10 cellular contexts compared by ENCODE assay signal in the genomic region with DNA sequence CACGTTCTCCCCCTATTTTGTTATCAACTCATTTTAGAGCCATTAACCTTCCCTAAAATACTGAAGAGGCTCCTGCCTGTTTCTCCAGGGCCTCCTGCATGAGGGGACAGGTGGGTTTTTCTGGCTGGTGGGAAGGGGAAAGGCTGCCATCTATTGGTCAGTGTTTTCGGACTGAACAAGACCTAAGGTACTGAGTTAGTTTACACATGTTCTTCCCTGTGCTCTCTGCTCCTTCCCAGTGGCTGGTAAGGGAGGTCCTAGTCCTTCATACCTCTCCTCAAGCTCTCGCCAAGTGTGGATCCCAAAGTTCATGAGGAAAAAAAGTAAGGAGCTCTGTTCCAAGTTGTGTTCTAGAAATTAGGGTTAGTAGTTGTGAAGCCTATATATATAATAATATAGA.
DNase-seq lines count a peak whose midpoint lies in the region; ATAC-seq and TF ChIP-seq lines count a peak whose summit lies in the region.
"Had no signal": no experiment of that assay in that cellular context is flagged by ENCODE, and none has a peak within 500 bp of the region (broad histone marks: within the 10 kb centered on the region; RNA-seq: fewer than 3 reads in every experiment).

No MANE protein-coding gene starts in this region.

- H3K4me3 Mint-ChIP-seq in Caco-2 (ENCODE audit: unreplicated experiment) = no peak overlapping the region
- H3K4me3 Mint-ChIP-seq in activated naive CD8-positive, alpha-beta T cell treated with anti-CD3 and anti-CD28 coated beads for 36 hours = no peak overlapping the region
- no peak overlapping the region for H3K4me3 Mint-ChIP-seq in CD8-positive, alpha-beta T cell

- intact Hi-C loops in Caco-2 (cut with micrococcal nuclease; ENCODE audit: unreplicated experiment) (loop anchor here (1.0 to 10.0 kb wide), 2 partner anchors 508 to 645 kb away; no protein-coding TSS in a partner anchor), sciatic nerve (cut with DNase I) (loop anchor here (5.0 kb wide), 1 partner anchor 212 kb away; no protein-coding TSS in a partner anchor)
- intact Hi-C loops in CD8-positive, alpha-beta T cell (cut with DNase I, micrococcal nuclease) = no loop called here

- TF ChIP-seq CTCF in Caco-2 (IDR thresholded peaks at IDR 0.05; ENCODE audit: insufficient read depth in 1 of 2, low read depth in 1 of 2, low read length in 1 of 2, severe bottlenecking in 1 of 2, unreplicated experiment in 1 of 2) = peak; percentile 52 to 64
- no peak for TF ChIP-seq CTCF in CD8-positive, alpha-beta T cell (IDR thresholded peaks at IDR 0.05)

- no peaks in the 10 kb centered on the region for H3K4me1 Mint-ChIP-seq in Caco-2 (ENCODE audit: low read depth, unreplicated experiment)
- H3K4me1 Mint-ChIP-seq in activated naive CD8-positive, alpha-beta T cell treated with anti-CD3 and anti-CD28 coated beads for 36 hours = no peaks in the 10 kb centered on the region
- no peaks in the 10 kb centered on the region for H3K4me1 Mint-ChIP-seq in CD8-positive, alpha-beta T cell (ENCODE audit: low read depth)

- CTCF ChIA-PET in Caco-2 (lab: Charles Lee) = no interaction called here
- CTCF ChIA-PET in CD8-positive, alpha-beta T cell (lab: Charles Lee) = no interaction called here

- DNase-seq in Caco-2 = peak; percentile 63 to 64
- DNase-seq in NCI-H748 treated with DMSO at 0.1 percent for 48 hours (lab: John Stamatoyannopoulos, UW) = peak; percentile 66
- DNase-seq in germinal center (ENCODE audit: low spot score) = peak; percentile 6
- no peak for DNase-seq in sciatic nerve (ENCODE audit: low spot score)
- no peak for DNase-seq in activated naive CD8-positive, alpha-beta T cell treated with anti-CD3 and anti-CD28 coated beads for 36 hours
- no peak for DNase-seq in HCEC 1CT
- no peak for DNase-seq in CD8-positive, alpha-beta T cell

- no peaks in the 10 kb centered on the region for H3K9me3 Mint-ChIP-seq in Caco-2 (ENCODE audit: unreplicated experiment)
- peaks cover 4% of the 10 kb centered on the region for H3K9me3 Mint-ChIP-seq in activated naive CD8-positive, alpha-beta T cell treated with anti-CD3 and anti-CD28 coated beads for 36 hours
- H3K9me3 Mint-ChIP-seq in CD8-positive, alpha-beta T cell = peaks cover 8% of the 10 kb centered on the region

- H3K4me3 ChIP-seq in Caco-2 (ENCODE audit: low read depth, low read length) = no peak overlapping the region
- H3K4me3 ChIP-seq in CD8-positive, alpha-beta T cell (ENCODE audit: low read depth, low read length) = no peak overlapping the region
- H3K4me3 ChIP-seq: thoracic aorta had no signal

- no peaks in the 10 kb centered on the region for H3K36me3 ChIP-seq in Caco-2 (ENCODE audit: control insufficient read depth, insufficient read depth, low read length)
- H3K36me3 ChIP-seq in CD8-positive, alpha-beta T cell (ENCODE audit: insufficient read depth, low read length) = no peaks in the 10 kb centered on the region
- H3K36me3 ChIP-seq: neutrophil, thoracic aorta had no signal

- POLR2A ChIA-PET in Caco-2 (lab: Charles Lee) = no interaction called here
- POLR2A ChIA-PET in CD8-positive, alpha-beta T cell (lab: Charles Lee) = no interaction called here

- H3K36me3 Mint-ChIP-seq in Caco-2 (ENCODE audit: insufficient read depth, unreplicated experiment) = no peaks in the 10 kb centered on the region
- no peaks in the 10 kb centered on the region for H3K36me3 Mint-ChIP-seq in activated naive CD8-positive, alpha-beta T cell treated with anti-CD3 and anti-CD28 coated beads for 36 hours
- H3K36me3 Mint-ChIP-seq in CD8-positive, alpha-beta T cell = no peaks in the 10 kb centered on the region

- no peaks in the 10 kb centered on the region for H3K27me3 Mint-ChIP-seq in Caco-2 (ENCODE audit: insufficient read depth, unreplicated experiment)
- no peaks in the 10 kb centered on the region for H3K27me3 Mint-ChIP-seq in activated naive CD8-positive, alpha-beta T cell treated with anti-CD3 and anti-CD28 coated beads for 36 hours
- no peaks in the 10 kb centered on the region for H3K27me3 Mint-ChIP-seq in CD8-positive, alpha-beta T cell (ENCODE audit: low read depth)

- H3K27me3 ChIP-seq in Caco-2 (replicated peaks; ENCODE audit: control insufficient read depth, insufficient read depth, low read length) = no peaks in the 10 kb centered on the region
- no peaks in the 10 kb centered on the region for H3K27me3 ChIP-seq in CD8-positive, alpha-beta T cell (ENCODE audit: insufficient read depth, low read length)
- H3K27me3 ChIP-seq: neutrophil had no signal

- H3K27ac ChIP-seq in CD8-positive, alpha-beta T cell (ENCODE audit: low read depth, low read length) = no peak overlapping the region
- H3K27ac ChIP-seq: neutrophil, thoracic aorta had no signal

- no peak overlapping the region for H3K27ac Mint-ChIP-seq in Caco-2 (ENCODE audit: unreplicated experiment)
- H3K27ac Mint-ChIP-seq in activated naive CD8-positive, alpha-beta T cell treated with anti-CD3 and anti-CD28 coated beads for 36 hours = no peak overlapping the region
- H3K27ac Mint-ChIP-seq in CD8-positive, alpha-beta T cell = no peak overlapping the region

- H3K4me1 ChIP-seq in Caco-2 = no peaks in the 10 kb centered on the region
- H3K4me1 ChIP-seq in CD8-positive, alpha-beta T cell (ENCODE audit: insufficient read depth, low read length) = no peaks in the 10 kb centered on the region

- BruUV-seq in Caco-2 (replicated peaks; lab: Mats Ljungman, UMichigan) = no TSS peak

- ATAC-seq in HG03432 (IDR thresholded peaks at IDR 0.05; ENCODE audit: unreplicated experiment) = peak; percentile 61
- no peak for ATAC-seq in sciatic nerve
- no peak for ATAC-seq in CD8-positive, alpha-beta T cell

- no peaks in the 10 kb centered on the region for H3K9me3 ChIP-seq in Caco-2
- H3K9me3 ChIP-seq in CD8-positive, alpha-beta T cell (ENCODE audit: low read length) = no peaks in the 10 kb centered on the region
- H3K9me3 ChIP-seq: neutrophil, thoracic aorta had no signal

Comparison
In these comparisons a context has a peak if more than half of its experiments do, and no peak if none do; other contexts are left out.
1. DNase-seq: peak in Caco-2 (2 of 2), NCI-H748 treated with DMSO at 0.1 percent for 48 hours (single experiment) and germinal center (single experiment); none in sciatic nerve (single experiment), activated naive CD8-positive, alpha-beta T cell treated with anti-CD3 and anti-CD28 coated beads for 36 hours (single experiment), HCEC 1CT (single experiment) and CD8-positive, alpha-beta T cell (0 of 7).
2. intact Hi-C loops: an anchor here in Caco-2 (1.0 to 10.0 kb wide) and sciatic nerve (5.0 kb wide); none called in CD8-positive, alpha-beta T cell.